In genomic region chr6:170605860-170606259, GRCh38 we compare ENCODE assay signal across 29 cellular contexts.
"Had no signal": no experiment of that assay in that cellular context is flagged by ENCODE, and none has a peak within 500 bp of the region (broad histone marks: within the 10 kb centered on the region; RNA-seq: fewer than 3 reads in every experiment).

No MANE protein-coding gene starts in this region.

- H3K36me3 ChIP-seq: stomach, suprapubic skin, thoracic aorta, thyroid gland, tibial artery, tibial nerve, transverse colon, upper lobe of left lung, upper lobe of right lung, uterus, vagina had no signal

- H3K27me3 ChIP-seq: testis, thyroid gland, tibial nerve, upper lobe of left lung, upper lobe of right lung, uterus, vagina had no signal

- H3K27ac ChIP-seq: stomach, suprapubic skin, testis, thoracic aorta, thyroid gland, tibial artery, tibial nerve, transverse colon, upper lobe of left lung, upper lobe of right lung, uterus, vagina had no signal

- H3K9me3 ChIP-seq: stomach, suprapubic skin, testis, thoracic aorta, thyroid gland, tibial artery, tibial nerve, transverse colon, upper lobe of left lung, upper lobe of right lung, uterus, vagina had no signal

- H3K36me3 Mint-ChIP-seq: stimulated activated effector memory CD8-positive, alpha-beta T cell treated with anti-CD3 and anti-CD28 coated beads, Interleukin-12 subunit alpha, Interleukin-12 subunit beta, amount 100 ng/mL, for 72 hours; stimulated activated memory B cell treated with anti-CD40 and anti-IgM and Interleukin-4, amounts not matched to agents 10 μg/mL and 1 μg/mL and 100 μg/mL, for 72 hours; type B pancreatic cell had no signal

- H3K9me3 Mint-ChIP-seq: stimulated activated effector memory CD8-positive, alpha-beta T cell treated with anti-CD3 and anti-CD28 coated beads, Interleukin-12 subunit alpha, Interleukin-12 subunit beta, amount 100 ng/mL, for 72 hours; stimulated activated memory B cell treated with anti-CD40 and anti-IgM and Interleukin-4, amounts not matched to agents 10 μg/mL and 1 μg/mL and 100 μg/mL, for 72 hours; stimulated activated naive CD8-positive, alpha-beta T cell treated with anti-CD3 and anti-CD28 coated beads, Interleukin-15, amount 100 ng/mL, for 72 hours; stimulated activated naive CD8-positive, alpha-beta T cell treated with anti-CD3 and anti-CD28 coated beads, Interleukin-15, Interleukin-2, amounts not matched to agents 100 ng/mL and 50 ng/mL, for 24 hours; type B pancreatic cell had no signal

- H3K4me3 ChIP-seq: stomach, suprapubic skin, testis, thoracic aorta, thyroid gland, tibial artery, tibial nerve, transverse colon, upper lobe of left lung, upper lobe of right lung, uterus, vagina had no signal

- FAIRE-seq: urothelium cell line had no signal

- ATAC-seq: stimulated activated effector memory CD8-positive, alpha-beta T cell treated with anti-CD3 and anti-CD28 coated beads, Interleukin-12 subunit alpha, Interleukin-12 subunit beta, amount 100 ng/mL, for 72 hours; stimulated activated memory B cell treated with anti-CD40 and anti-IgM and Interleukin-4, amounts not matched to agents 10 μg/mL and 1 μg/mL and 100 μg/mL, for 72 hours; stimulated activated naive B cell treated with anti-CD40 and anti-IgM and Interleukin-4, amounts not matched to agents 10 μg/mL and 1 μg/mL and 100 μg/mL, for 72 hours; stimulated activated naive CD8-positive, alpha-beta T cell treated with anti-CD3 and anti-CD28 coated beads, Interleukin-15, amount 100 ng/mL, for 72 hours; stimulated activated naive CD8-positive, alpha-beta T cell treated with anti-CD3 and anti-CD28 coated beads, Interleukin-15, Interleukin-2, amounts not matched to agents 100 U/mL and 50 U/mL, for 24 hours; upper lobe of right lung had no signal

- H3K27ac Mint-ChIP-seq: stimulated activated effector memory CD8-positive, alpha-beta T cell treated with anti-CD3 and anti-CD28 coated beads, Interleukin-12 subunit alpha, Interleukin-12 subunit beta, amount 100 ng/mL, for 72 hours; stimulated activated memory B cell treated with anti-CD40 and anti-IgM and Interleukin-4, amounts not matched to agents 10 μg/mL and 1 μg/mL and 100 μg/mL, for 72 hours; stimulated activated naive B cell treated with anti-CD40 and anti-IgM and Interleukin-4, amounts not matched to agents 10 μg/mL and 1 μg/mL and 100 μg/mL, for 72 hours; stimulated activated naive CD8-positive, alpha-beta T cell treated with anti-CD3 and anti-CD28 coated beads, Interleukin-15, amount 100 ng/mL, for 72 hours; stimulated activated naive CD8-positive, alpha-beta T cell treated with anti-CD3 and anti-CD28 coated beads, Interleukin-15, Interleukin-2, amounts not matched to agents 100 ng/mL and 50 ng/mL, for 24 hours; type B pancreatic cell had no signal

- H3K4me1 ChIP-seq: stomach, suprapubic skin, testis, thyroid gland, tibial artery, tibial nerve, transverse colon, upper lobe of left lung, upper lobe of right lung, uterus, vagina had no signal

- H3K4me3 Mint-ChIP-seq: stimulated activated effector memory CD8-positive, alpha-beta T cell treated with anti-CD3 and anti-CD28 coated beads, Interleukin-12 subunit alpha, Interleukin-12 subunit beta, amount 100 ng/mL, for 72 hours; stimulated activated memory B cell treated with anti-CD40 and anti-IgM and Interleukin-4, amounts not matched to agents 10 μg/mL and 1 μg/mL and 100 μg/mL, for 72 hours; stimulated activated naive B cell treated with anti-CD40 and anti-IgM and Interleukin-4, amounts not matched to agents 10 μg/mL and 1 μg/mL and 100 μg/mL, for 72 hours; stimulated activated naive CD8-positive, alpha-beta T cell treated with anti-CD3 and anti-CD28 coated beads, Interleukin-15, amount 100 ng/mL, for 72 hours; stimulated activated naive CD8-positive, alpha-beta T cell treated with anti-CD3 and anti-CD28 coated beads, Interleukin-15, Interleukin-2, amounts not matched to agents 100 ng/mL and 50 ng/mL, for 24 hours; type B pancreatic cell had no signal

- DNase-seq: stimulated activated CD4-positive, alpha-beta T cell treated with anti-CD3 and anti-CD28 coated beads, Interleukin-2, amount 100 ng/mL, for 48 hours; stimulated activated CD4-positive, alpha-beta T cell treated with anti-CD3 and anti-CD28 coated beads, Interleukin-4, amount 100 ng/mL, for 1 hour; stimulated activated CD4-positive, alpha-beta T cell treated with anti-CD3 and anti-CD28 coated beads, Interleukin-4, amount 100 ng/mL, for 24 hours; stimulated activated CD4-positive, alpha-beta T cell treated with anti-CD3 and anti-CD28 coated beads, Interleukin-4, amount 100 ng/mL, for 4 hours; stimulated activated CD8-positive, alpha-beta memory T cell treated with anti-CD3 and anti-CD28 coated beads, Interleukin-4, amount 100 ng/mL, for 48 hours; stimulated activated naive B cell treated with anti-CD40 and anti-IgM and Interleukin-4, amounts not matched to agents 10 μg/mL and 1 μg/mL and 100 μg/mL, for 72 hours; stimulated activated naive CD4-positive, alpha-beta T cell; stimulated activated naive CD4-positive, alpha-beta T cell treated with Interleukin-2 at 50 U/mL for 16 hours; stimulated activated naive CD8-positive, alpha-beta T cell treated with anti-CD3 and anti-CD28 coated beads, Interleukin-15, amount 100 ng/mL, for 72 hours; stimulated activated naive CD8-positive, alpha-beta T cell treated with anti-CD3 and anti-CD28 coated beads, Interleukin-15, Interleukin-2, amounts not matched to agents 100 U/mL and 50 U/mL, for 24 hours; stomach; substantia nigra; testis; thyroid gland; tibial artery; transverse colon; trophoblast cell; upper lobe of left lung; upper lobe of right lung; uterus had no signal

- H3K4me1 Mint-ChIP-seq: stimulated activated effector memory CD8-positive, alpha-beta T cell treated with anti-CD3 and anti-CD28 coated beads, Interleukin-12 subunit alpha, Interleukin-12 subunit beta, amount 100 ng/mL, for 72 hours; stimulated activated memory B cell treated with anti-CD40 and anti-IgM and Interleukin-4, amounts not matched to agents 10 μg/mL and 1 μg/mL and 100 μg/mL, for 72 hours; stimulated activated naive B cell treated with anti-CD40 and anti-IgM and Interleukin-4, amounts not matched to agents 10 μg/mL and 1 μg/mL and 100 μg/mL, for 72 hours; stimulated activated naive CD8-positive, alpha-beta T cell treated with anti-CD3 and anti-CD28 coated beads, Interleukin-15, amount 100 ng/mL, for 72 hours had no signal
